2 cellular contexts compared by ENCODE assay signal in the genomic region with DNA sequence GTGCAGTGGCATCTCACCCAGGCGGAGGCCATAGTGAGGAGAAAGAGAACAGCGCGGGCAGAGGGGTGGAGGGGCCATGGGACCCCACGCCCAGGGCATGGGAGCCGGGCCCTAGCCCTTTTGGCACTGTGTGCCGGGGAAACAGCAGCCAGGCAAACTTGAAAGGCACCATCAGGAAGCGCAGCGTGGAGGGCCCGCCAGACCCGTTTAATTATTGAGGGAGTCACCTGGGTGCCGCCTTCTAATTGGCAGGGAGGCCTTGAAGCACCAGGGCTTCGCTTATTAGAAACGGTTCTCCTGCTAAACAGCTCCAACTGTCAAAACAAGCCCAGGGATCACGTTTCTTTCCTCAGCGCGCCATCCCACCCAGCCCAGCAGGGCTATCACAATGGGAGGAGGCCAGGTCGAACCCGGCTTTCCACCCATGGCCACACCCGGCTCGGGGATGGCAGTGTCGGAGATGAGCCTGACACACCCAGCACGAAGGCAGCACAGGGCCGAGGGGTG.
TF ChIP-seq lines count a peak whose summit lies in the region.

No MANE protein-coding gene starts in this region.

TF ChIP-seq in HepG2, 621 proteins besides CTCF, POLR2A, EP300 and RAD21:
- TF ChIP-seq RBM22 (optimal IDR thresholded peaks at IDR 0.05; ENCODE audit: low read length) (peak; percentile 63), FIP1L1 (IDR thresholded peaks at IDR 0.05; ENCODE audit: borderline replicate concordance, insufficient read depth, low read depth, low read length) (no peak), ZNF546 (CRISPR knock-in tag; conservative IDR thresholded peaks at IDR 0.05) (no peak), AGO2 (optimal IDR thresholded peaks at IDR 0.05; ENCODE audit: low read depth, low read length) (peak; percentile 52), NR1H2 (CRISPR knock-in tag; IDR thresholded peaks at IDR 0.05; ENCODE audit: borderline replicate concordance, low read depth) (no peak), NFE2L2 (IDR thresholded peaks at IDR 0.05; ENCODE audit: low read length) (no peak)
- TF ChIP-seq, protein P1, sequence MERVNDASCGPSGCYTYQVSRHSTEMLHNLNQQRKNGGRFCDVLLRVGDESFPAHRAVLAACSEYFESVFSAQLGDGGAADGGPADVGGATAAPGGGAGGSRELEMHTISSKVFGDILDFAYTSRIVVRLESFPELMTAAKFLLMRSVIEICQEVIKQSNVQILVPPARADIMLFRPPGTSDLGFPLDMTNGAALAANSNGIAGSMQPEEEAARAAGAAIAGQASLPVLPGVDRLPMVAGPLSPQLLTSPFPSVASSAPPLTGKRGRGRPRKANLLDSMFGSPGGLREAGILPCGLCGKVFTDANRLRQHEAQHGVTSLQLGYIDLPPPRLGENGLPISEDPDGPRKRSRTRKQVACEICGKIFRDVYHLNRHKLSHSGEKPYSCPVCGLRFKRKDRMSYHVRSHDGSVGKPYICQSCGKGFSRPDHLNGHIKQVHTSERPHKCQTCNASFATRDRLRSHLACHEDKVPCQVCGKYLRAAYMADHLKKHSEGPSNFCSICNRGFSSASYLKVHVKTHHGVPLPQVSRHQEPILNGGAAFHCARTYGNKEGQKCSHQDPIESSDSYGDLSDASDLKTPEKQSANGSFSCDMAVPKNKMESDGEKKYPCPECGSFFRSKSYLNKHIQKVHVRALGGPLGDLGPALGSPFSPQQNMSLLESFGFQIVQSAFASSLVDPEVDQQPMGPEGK (CRISPR knock-in tag; IDR thresholded peaks at IDR 0.05): no peak

TF ChIP-seq in H1, 55 proteins besides CTCF, POLR2A, EP300 and RAD21:
- TF ChIP-seq POLR2AphosphoS5 (IDR thresholded peaks at IDR 0.05; ENCODE audit: low read depth, low read length): no peak
- TF ChIP-seq TAF1 (IDR thresholded peaks at IDR 0.05; ENCODE audit: low read depth, low read length): 0 out of 2 replicates have a peak, but pooled peaks have one; percentile 13
